In genomic region chr17:35315283-35315682, GRCh38 we compare ENCODE assay signal across 1 cellular context.
TF ChIP-seq lines count a peak whose summit lies in the region.

No MANE protein-coding gene starts in this region.

TF ChIP-seq in HepG2, 621 proteins besides CTCF, POLR2A, EP300 and RAD21 (continued from another document):
- TF ChIP-seq, protein P1, sequence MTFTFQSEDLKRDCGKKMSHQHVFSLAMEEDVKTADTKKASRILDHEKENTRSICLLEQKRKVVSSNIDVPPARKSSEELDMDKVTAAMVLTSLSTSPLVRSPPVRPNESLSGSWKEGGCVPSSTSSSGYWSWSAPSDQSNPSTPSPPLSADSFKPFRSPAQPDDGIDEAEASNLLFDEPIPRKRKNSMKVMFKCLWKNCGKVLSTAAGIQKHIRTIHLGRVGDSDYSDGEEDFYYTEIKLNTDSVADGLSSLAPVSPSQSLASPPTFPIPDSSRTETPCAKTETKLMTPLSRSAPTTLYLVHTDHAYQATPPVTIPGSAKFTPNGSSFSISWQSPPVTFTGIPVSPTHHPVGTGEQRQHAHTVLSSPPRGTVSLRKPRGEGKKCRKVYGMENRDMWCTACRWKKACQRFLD (CRISPR knock-in tag; IDR thresholded peaks at IDR 0.05; ENCODE audit: borderline replicate concordance), result no peak
